Comparison of ENCODE assay signal across 17 cellular contexts in genomic region chr2:30371772-30372373, GRCh38.
DNase-seq lines count a peak whose midpoint lies in the region; ATAC-seq, FAIRE-seq and TF ChIP-seq lines count a peak whose summit lies in the region.
"Had no signal": no experiment of that assay in that cellular context is flagged by ENCODE, and none has a peak within 500 bp of the region (broad histone marks: within the 10 kb centered on the region; RNA-seq: fewer than 3 reads in every experiment).

No MANE protein-coding gene starts in this region.

- H3K9me3 Mint-ChIP-seq in natural killer cell treated with Interleukin-12 subunit alpha and Interleukin-12 subunit beta and Interleukin-15 and Interleukin-18, amount 100 ng/mL, for 72 hours: no peaks in the 10 kb centered on the region
- no peaks in the 10 kb centered on the region for H3K9me3 Mint-ChIP-seq in natural killer cell

- peak; percentile 65 for DNase-seq in natural killer cell treated with Interleukin-12 subunit alpha and Interleukin-12 subunit beta and Interleukin-15 and Interleukin-18, amount 100 ng/mL, for 72 hours (ENCODE audit: low spot score)
- DNase-seq in natural killer cell: no peak
- DNase-seq in RWPE1 (ENCODE audit: low spot score): no peak
- DNase-seq in right cardiac atrium: no peak
- DNase-seq in thoracic aorta (ENCODE audit: low spot score): no peak
- DNase-seq in G401 (ENCODE audit: low spot score): no peak
- no peak for DNase-seq in testis
- no peak for DNase-seq in HTR-8/SVneo (ENCODE audit: insufficient read length, low spot score)
- DNase-seq: activated effector memory CD4-positive, alpha-beta T cell treated with Interleukin-2 at 50 U/mL for 16 hours; anterior cingulate cortex; BE2C; NCI-H446; ovary; SHP77 treated with DMSO at 0.1 percent for 48 hours; T-helper 17 cell had no signal

- H3K27me3 ChIP-seq in right cardiac atrium (ENCODE audit: control insufficient read depth, insufficient read depth) (no peaks in the 10 kb centered on the region), thoracic aorta (replicated peaks; ENCODE audit: insufficient read depth) (no peaks in the 10 kb centered on the region), testis (no peaks in the 10 kb centered on the region)
- H3K27me3 ChIP-seq: BE2C, ovary had no signal

- CTCF ChIA-PET in RWPE1 (lab: Yijun Ruan, JAX): interaction anchor here (0.6 kb wide), 3 partner anchors 12 to 87 kb away, joined by 3 to 7 read pairs (median 3); no protein-coding TSS in a partner anchor

- in situ Hi-C loops in G401 (cut with HindIII; ENCODE audit: low sequenced_read_pairs): no loop called here

- peak; percentile 66 to 82 for ATAC-seq in natural killer cell treated with Interleukin-12 subunit alpha and Interleukin-12 subunit beta and Interleukin-15 and Interleukin-18, amount 100 ng/mL, for 72 hours
- ATAC-seq in natural killer cell (no peak), right cardiac atrium (peak; percentile 37 to 58), thoracic aorta (ENCODE audit: insufficient number of reproducible peaks, low FRiP score, low read depth) (no peak)
- ATAC-seq: T-helper 17 cell had no signal

- peak overlapping the region; percentile 25 for H3K4me3 Mint-ChIP-seq in natural killer cell treated with Interleukin-12 subunit alpha and Interleukin-12 subunit beta and Interleukin-15 and Interleukin-18, amount 100 ng/mL, for 72 hours
- no peak overlapping the region for H3K4me3 Mint-ChIP-seq in natural killer cell
- H3K4me3 Mint-ChIP-seq: T-helper 17 cell had no signal

- H3K4me1 ChIP-seq in right cardiac atrium (ENCODE audit: control insufficient read depth, insufficient read depth, low read length) (no peaks in the 10 kb centered on the region), thoracic aorta (ENCODE audit: control insufficient read depth in 1 of 2, low read depth in 2 of 2) (peaks cover 12 to 60% of the 10 kb centered on the region in 2 donors), testis (no peaks in the 10 kb centered on the region)
- H3K4me1 ChIP-seq: BE2C had no signal

- POLR2A ChIA-PET in RWPE1 (lab: Yijun Ruan, JAX; ENCODE audit: low non-redundant PET): no interaction called here

- WGBS in right cardiac atrium: 68% methylated on average over 6 of the region's 6 CpGs
- WGBS in testis, 2 donors: 76 to 77% methylated on average over 6 of the region's 6 CpGs

- peaks cover 16 to 42% of the 10 kb centered on the region in 2 donors for H3K4me1 Mint-ChIP-seq in natural killer cell treated with Interleukin-12 subunit alpha and Interleukin-12 subunit beta and Interleukin-15 and Interleukin-18, amount 100 ng/mL, for 72 hours (ENCODE audit: low read depth in 2 of 2)
- no peaks in the 10 kb centered on the region for H3K4me1 Mint-ChIP-seq in natural killer cell

- no peak for TF ChIP-seq POLR2A in testis (IDR thresholded peaks at IDR 0.05)

- H3K27ac Mint-ChIP-seq in natural killer cell treated with Interleukin-12 subunit alpha and Interleukin-12 subunit beta and Interleukin-15 and Interleukin-18, amount 100 ng/mL, for 72 hours: peak overlapping the region; percentile 63 to 79
- H3K27ac Mint-ChIP-seq in natural killer cell: no peak overlapping the region
- H3K27ac Mint-ChIP-seq: T-helper 17 cell had no signal

- H3K4me3 ChIP-seq in right cardiac atrium (ENCODE audit: low read length) (no peak overlapping the region), thoracic aorta (no peak overlapping the region), testis (no peak overlapping the region)
- H3K4me3 ChIP-seq: ovary had no signal

- H3K27ac ChIP-seq in RWPE1: peak overlapping the region; percentile 63
- no peak overlapping the region for H3K27ac ChIP-seq in right cardiac atrium (ENCODE audit: low read length)
- H3K27ac ChIP-seq in thoracic aorta: peak overlapping the region; percentile 69 to 74
- no peak overlapping the region for H3K27ac ChIP-seq in testis
- H3K27ac ChIP-seq: ovary had no signal

- no peaks in the 10 kb centered on the region for H3K9me3 ChIP-seq in right cardiac atrium (ENCODE audit: control insufficient read depth, low read length)
- H3K9me3 ChIP-seq in thoracic aorta: no peaks in the 10 kb centered on the region
- H3K9me3 ChIP-seq in testis: no peaks in the 10 kb centered on the region
- H3K9me3 ChIP-seq: BE2C, ovary had no signal

- intact Hi-C loops in natural killer cell (cut with micrococcal nuclease): no loop called here
- intact Hi-C loops in right cardiac atrium (cut with DNase I): no loop called here
- intact Hi-C loops in testis (cut with DNase I; ENCODE audit: low total_unique reads): no loop called here

- H3K36me3 Mint-ChIP-seq in natural killer cell treated with Interleukin-12 subunit alpha and Interleukin-12 subunit beta and Interleukin-15 and Interleukin-18, amount 100 ng/mL, for 72 hours: no peaks in the 10 kb centered on the region
- no peaks in the 10 kb centered on the region for H3K36me3 Mint-ChIP-seq in natural killer cell

- TF ChIP-seq CTCF in natural killer cell (IDR thresholded peaks at IDR 0.05) (no peak), RWPE1 (conservative IDR thresholded peaks at IDR 0.05; ENCODE audit: low read depth) (no peak), thoracic aorta (IDR thresholded peaks at IDR 0.05) (no peak), testis (IDR thresholded peaks at IDR 0.05) (no peak)

- no peak for FAIRE-seq in HTR-8/SVneo (lab: Jason Lieb, UNC)
- FAIRE-seq: colon, keratinocyte had no signal

- H3K27me3 Mint-ChIP-seq in natural killer cell treated with Interleukin-12 subunit alpha and Interleukin-12 subunit beta and Interleukin-15 and Interleukin-18, amount 100 ng/mL, for 72 hours: no peaks in the 10 kb centered on the region
- no peaks in the 10 kb centered on the region for H3K27me3 Mint-ChIP-seq in natural killer cell (ENCODE audit: low read depth in 2 of 2)
- H3K27me3 Mint-ChIP-seq: T-helper 17 cell had no signal

- H3K36me3 ChIP-seq in thoracic aorta (no peaks in the 10 kb centered on the region), testis (ENCODE audit: low read depth, missing control alignments) (no peaks in the 10 kb centered on the region)
- H3K36me3 ChIP-seq: BE2C, ovary had no signal

Comparison
In these comparisons a context has a peak if more than half of its experiments do, and no peak if none do; other contexts are left out.
1. ATAC-seq: peak in natural killer cell treated with Interleukin-12 subunit alpha and Interleukin-12 subunit beta and Interleukin-15 and Interleukin-18, amount 100 ng/mL, for 72 hours (2 of 2) and right cardiac atrium (2 of 2); none in natural killer cell (0 of 3) and thoracic aorta (single experiment).
2. H3K27ac Mint-ChIP-seq: peak in natural killer cell treated with Interleukin-12 subunit alpha and Interleukin-12 subunit beta and Interleukin-15 and Interleukin-18, amount 100 ng/mL, for 72 hours (2 of 2); none in natural killer cell (0 of 2).
3. H3K27ac ChIP-seq: peak in RWPE1 (single experiment) and thoracic aorta (2 of 2); none in right cardiac atrium (single experiment) and testis (0 of 2).